In the genomic region with DNA sequence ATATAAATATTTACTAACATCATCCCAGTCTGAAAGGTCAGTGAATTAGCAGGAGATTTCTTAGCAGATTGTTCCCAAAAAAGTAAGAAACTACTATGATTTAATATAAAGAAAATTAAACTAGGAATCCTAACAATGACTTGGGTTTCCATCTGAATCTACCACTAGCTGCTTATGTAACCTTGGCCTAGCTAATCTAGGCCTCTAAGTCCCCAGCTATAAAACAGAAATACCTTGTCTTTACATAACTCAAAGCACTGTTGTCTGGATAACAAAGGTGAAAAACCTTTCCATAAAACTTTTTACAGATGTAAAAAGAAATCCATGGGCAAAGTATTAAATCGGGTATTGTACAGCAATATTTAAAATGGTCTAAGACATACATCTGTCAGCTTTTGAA, we compare ENCODE assay signal across 9 cellular contexts. TPM values are rescaled to one million over a fixed set of nuclear protein-coding genes. Genes with fewer than 3 reads are reported as not detected.
DNase-seq lines count a peak whose midpoint lies in the region; ATAC-seq, FAIRE-seq and TF ChIP-seq lines count a peak whose summit lies in the region.
"Had no signal": no experiment of that assay in that cellular context is flagged by ENCODE, and none has a peak within 500 bp of the region (broad histone marks: within the 10 kb centered on the region; RNA-seq: fewer than 3 reads in every experiment).

No MANE protein-coding gene starts in this region.

- no peak for TF ChIP-seq POLR2A in HepG2 (IDR thresholded peaks at IDR 0.05; ENCODE audit: insufficient read depth in 1 of 2, low read depth in 2 of 2, low read length in 2 of 2)

- WGBS in HepG2 (ENCODE audit: low lambda C conversion rate): 62% methylated on average over 1 of the region's 1 CpG

- H4K20me1 ChIP-seq in KMS-11 (ENCODE audit: insufficient read depth) (no peaks in the 10 kb centered on the region), HepG2 (ENCODE audit: insufficient read depth, low read length) (peaks cover 10% of the 10 kb centered on the region)

- H3K27me3 ChIP-seq in KMS-11 (ENCODE audit: insufficient read depth, low read depth) (no peaks in the 10 kb centered on the region), HepG2 (ENCODE audit: control insufficient read depth in 1 of 2, insufficient read depth in 2 of 2, low read length in 2 of 2) (no peaks in the 10 kb centered on the region; a peak in 1 of 5 replicates)

- H2AFZ ChIP-seq in KMS-11 (ENCODE audit: low read depth): no peak overlapping the region
- no peak overlapping the region for H2AFZ ChIP-seq in HepG2 (ENCODE audit: low read length)

- H3K36me3 ChIP-seq in KMS-11 (ENCODE audit: insufficient read depth) (no peaks in the 10 kb centered on the region), HepG2 (replicated peaks in 1 of 2; ENCODE audit: control insufficient read depth in 1 of 2, insufficient read depth in 2 of 2, low read length in 2 of 2) (no peaks in the 10 kb centered on the region)

- no TSS peak for BruUV-seq in HepG2 (replicated peaks; lab: Mats Ljungman, UMichigan)

- intact Hi-C loops in HepG2 (cut with micrococcal nuclease; ENCODE audit: unreplicated experiment): loop anchor here (10.0 kb wide), 1 partner anchor 647 kb away; the partner anchor contains the start of gene CPEB2

- TF ChIP-seq EP300 in HepG2 (IDR thresholded peaks at IDR 0.05; ENCODE audit: low read depth in 2 of 2, low read length in 2 of 2) (no peak), HepG2 (CRISPR knock-in tag; IDR thresholded peaks at IDR 0.05; ENCODE audit: borderline replicate concordance) (no peak)

- H3K9ac ChIP-seq in KMS-11: no peak overlapping the region
- H3K9ac ChIP-seq in HepG2 (ENCODE audit: insufficient read depth, low read depth, low read length): 0 out of 2 replicates have a peak overlapping the region, but pooled peaks have one; percentile 26

- H3K4me2 ChIP-seq in KMS-11 (peak overlapping the region; percentile 3; the same call in 1 of the 2 replicates), HepG2 (ENCODE audit: low read depth, low read length) (peak overlapping the region; percentile 83)

- H3K9me3 ChIP-seq in HepG2 (ENCODE audit: low read length): no peaks in the 10 kb centered on the region

- ATAC-seq in HepG2: no peak

- FAIRE-seq in HepG2 (lab: Jason Lieb, UNC) (no peak), D721Med (lab: Jason Lieb, UNC) (no peak)

- no peak for TF ChIP-seq RAD21 in HepG2 (CRISPR knock-in tag; IDR thresholded peaks at IDR 0.05)

- POLR2A ChIA-PET in HepG2 (lab: Yijun Ruan, JAX): interaction anchor here (1.4 to 2.2 kb wide), 2 partner anchors 29 to 173 kb away, joined by 5 to 8 read pairs; partner anchors contain the start of gene FAM200B

- CTCF ChIA-PET in HepG2 (lab: Yijun Ruan, JAX; ENCODE audit: low intra/inter-chr PET ratio, low total read pairs): no interaction called here

- DNase-seq in HepG2 (ENCODE audit: low spot score) (no peak), substantia nigra (lab: John Stamatoyannopoulos, UW) (no peak), D721Med (ENCODE audit: insufficient read length, low spot score) (no peak), T-helper 9 cell (no peak), NCI-H510A (lab: John Stamatoyannopoulos, UW) (no peak)
- DNase-seq: activated CD4-positive, alpha-beta T cell treated with anti-CD3 and anti-CD28 coated beads, Interleukin-2, amount 50 U/mL, for 4 hours; cortex of kidney had no signal

- H3K4me1 ChIP-seq in KMS-11 (ENCODE audit: low read depth, poor library complexity, severe bottlenecking) (peaks cover 34% of the 10 kb centered on the region), HepG2 (ENCODE audit: insufficient read depth, low read length) (peaks cover 45% of the 10 kb centered on the region)

- in situ Hi-C loops in HepG2 (cut with HindIII; ENCODE audit: extremely low pct_ligation_motif_present, low pct_unique_long_range_greater_than_20kb): loop anchor here (5.0 to 25.0 kb wide), 2 partner anchors 175 to 640 kb away; partner anchors contain the start of gene CPEB2

- H3K79me2 ChIP-seq in KMS-11 (ENCODE audit: insufficient read depth, low read depth) (peaks cover 50% of the 10 kb centered on the region), HepG2 (ENCODE audit: insufficient read depth, low read length) (peaks cover 72% of the 10 kb centered on the region)

- TF ChIP-seq CTCF in KMS-11 (conservative IDR thresholded peaks at IDR 0.05; ENCODE audit: low read depth, low read length) (no peak), HepG2 (CRISPR knock-in tag; IDR thresholded peaks at IDR 0.05) (no peak), D721Med (IDR thresholded peaks at IDR 0.05; ENCODE audit: insufficient read depth, missing control alignments) (no peak)

- H3K4me3 ChIP-seq in KMS-11 (IDR thresholded peaks at IDR 0.05; ENCODE audit: insufficient read depth, low read depth, low read length) (no peak overlapping the region), HepG2 (replicated peaks in 1 of 3; ENCODE audit: insufficient read depth in 1 of 3, low read depth in 2 of 3, low read length in 3 of 3) (no peak overlapping the region)

- H3K27ac ChIP-seq in KMS-11 (no peak overlapping the region), angular gyrus (ENCODE audit: low read depth, low read length) (peak overlapping the region; percentile 66), HepG2 (ENCODE audit: extremely low read length, insufficient read depth, low read length) (no peak overlapping the region), substantia nigra (ENCODE audit: low read depth, low read length, poor library complexity, severe bottlenecking) (peak overlapping the region; percentile 23)

RNA-seq across cellular contexts. Expression of gene FBXL5, which starts 3.0 kb away (rescaled TPM):
- total RNA-seq in HepG2 (2016; rRNA removed; fragmentation: Illumina TruSeq; extraction: Trizol): 45.3 and 53.4 TPM in 2 replicates
- total RNA-seq in HepG2 (2016; cell fraction: cytosol; rRNA removed; fragmentation: Illumina TruSeq; extraction: Trizol; ENCODE audit: low read depth): 63.0 and 88.0 TPM in 2 replicates
- total RNA-seq in HepG2 (2016; cell fraction: insoluble cytoplasmic fraction; rRNA removed; fragmentation: Illumina TruSeq; extraction: Trizol): 47.1 and 56.1 TPM in 2 replicates
- 73.4 and 79.1 TPM in 2 replicates for total RNA-seq in HepG2 (2016; cell fraction: membrane; rRNA removed; fragmentation: Illumina TruSeq; extraction: Trizol)
- total RNA-seq in HepG2 (2016; cell fraction: nucleus; rRNA removed; fragmentation: Illumina TruSeq; extraction: Trizol): 47.7 and 52.7 TPM in 2 replicates
- 17.4 TPM in 2 replicates for polyA plus RNA-seq in HepG2 (2011; rRNA removed)
- polyA plus RNA-seq in HepG2 (2011; cell fraction: cytosol; rRNA removed): 7.7 and 12.9 TPM in 2 replicates
- polyA plus RNA-seq in HepG2 (2011; cell fraction: nucleus; rRNA removed): 9.5 and 10.5 TPM in 2 replicates
- 13.5 and 18.2 TPM in 2 replicates for polyA plus RNA-seq in HepG2 (2012)
- polyA plus RNA-seq in HepG2 (2016; cell fraction: cytosol; fragmentation: Illumina TruSeq; extraction: Trizol; ENCODE audit: low read depth): 78.1 and 98.5 TPM in 2 replicates
- 41.7 and 43.3 TPM in 2 replicates for polyA plus RNA-seq in HepG2 (2016; cell fraction: insoluble cytoplasmic fraction; fragmentation: Illumina TruSeq; extraction: Trizol; ENCODE audit: low read depth)
- polyA plus RNA-seq in HepG2 (2016; cell fraction: membrane; fragmentation: Illumina TruSeq; extraction: Trizol; ENCODE audit: low read depth): 55.3 and 67.3 TPM in 2 replicates
- 34.6 and 35.2 TPM in 2 replicates for polyA plus RNA-seq in HepG2 (2016; cell fraction: nucleus; fragmentation: Illumina TruSeq; extraction: Trizol; ENCODE audit: insufficient read depth, low read depth)
- 21.9 and 32.7 TPM in 2 replicates for polyA minus RNA-seq in HepG2 (2011; rRNA and poly(A)+ RNA removed; ENCODE audit: low replicate concordance)
- polyA minus RNA-seq in HepG2 (2011; cell fraction: cytosol; rRNA and poly(A)+ RNA removed): 17.7 and 18.2 TPM in 2 replicates
- polyA minus RNA-seq in HepG2 (2011; cell fraction: nucleus; rRNA and poly(A)+ RNA removed): 93.9 and 97.2 TPM in 2 replicates

RNA-seq across cellular contexts. Expression of gene FAM200B, which starts 29.4 kb away (rescaled TPM):
- 41.8 and 48.4 TPM in 2 replicates for total RNA-seq in HepG2 (2016; rRNA removed; fragmentation: Illumina TruSeq; extraction: Trizol)
- 187 and 205 TPM in 2 replicates for total RNA-seq in HepG2 (2016; cell fraction: cytosol; rRNA removed; fragmentation: Illumina TruSeq; extraction: Trizol; ENCODE audit: low read depth)
- total RNA-seq in HepG2 (2016; cell fraction: insoluble cytoplasmic fraction; rRNA removed; fragmentation: Illumina TruSeq; extraction: Trizol): 40.1 and 43.4 TPM in 2 replicates
- total RNA-seq in HepG2 (2016; cell fraction: membrane; rRNA removed; fragmentation: Illumina TruSeq; extraction: Trizol): 125 and 136 TPM in 2 replicates
- 24.8 and 29.3 TPM in 2 replicates for total RNA-seq in HepG2 (2016; cell fraction: nucleus; rRNA removed; fragmentation: Illumina TruSeq; extraction: Trizol)
- polyA plus RNA-seq in HepG2 (2011; rRNA removed): 24.4 and 25.6 TPM in 2 replicates
- polyA plus RNA-seq in HepG2 (2011; cell fraction: cytosol; rRNA removed): 17.3 and 24.8 TPM in 2 replicates
- polyA plus RNA-seq in HepG2 (2011; cell fraction: nucleus; rRNA removed): 12.5 and 18.9 TPM in 2 replicates
- 37.2 and 53.0 TPM in 2 replicates for polyA plus RNA-seq in HepG2 (2012)
- 277 and 328 TPM in 2 replicates for polyA plus RNA-seq in HepG2 (2016; cell fraction: cytosol; fragmentation: Illumina TruSeq; extraction: Trizol; ENCODE audit: low read depth)
- 44.1 and 47.5 TPM in 2 replicates for polyA plus RNA-seq in HepG2 (2016; cell fraction: insoluble cytoplasmic fraction; fragmentation: Illumina TruSeq; extraction: Trizol; ENCODE audit: low read depth)
- polyA plus RNA-seq in HepG2 (2016; cell fraction: membrane; fragmentation: Illumina TruSeq; extraction: Trizol; ENCODE audit: low read depth): 136 and 146 TPM in 2 replicates
- 41.1 and 41.9 TPM in 2 replicates for polyA plus RNA-seq in HepG2 (2016; cell fraction: nucleus; fragmentation: Illumina TruSeq; extraction: Trizol; ENCODE audit: insufficient read depth, low read depth)
- polyA minus RNA-seq in HepG2 (2011; rRNA and poly(A)+ RNA removed; ENCODE audit: low replicate concordance): 1.9 and 3.1 TPM in 2 replicates
- 10.3 and 11.5 TPM in 2 replicates for polyA minus RNA-seq in HepG2 (2011; cell fraction: cytosol; rRNA and poly(A)+ RNA removed)
- polyA minus RNA-seq in HepG2 (2011; cell fraction: nucleus; rRNA and poly(A)+ RNA removed): 17.9 and 23.9 TPM in 2 replicates

RNA-seq across cellular contexts. Expression of gene BST1, which starts 50.7 kb away (rescaled TPM):
- 0.22 and 0.49 TPM in 2 replicates for total RNA-seq in HepG2 (2016; rRNA removed; fragmentation: Illumina TruSeq; extraction: Trizol)
- total RNA-seq in HepG2 (2016; cell fraction: cytosol; rRNA removed; fragmentation: Illumina TruSeq; extraction: Trizol; ENCODE audit: low read depth): 0.30 and 0.62 TPM in 2 replicates
- 0.12 and 0.26 TPM in 2 replicates for total RNA-seq in HepG2 (2016; cell fraction: insoluble cytoplasmic fraction; rRNA removed; fragmentation: Illumina TruSeq; extraction: Trizol)
- 0.53 and 0.83 TPM in 2 replicates for total RNA-seq in HepG2 (2016; cell fraction: membrane; rRNA removed; fragmentation: Illumina TruSeq; extraction: Trizol)
- not detected in 2 replicates for total RNA-seq in HepG2 (2016; cell fraction: nucleus; rRNA removed; fragmentation: Illumina TruSeq; extraction: Trizol)
- 0.09 and 0.10 TPM in 2 replicates for polyA plus RNA-seq in HepG2 (2011; rRNA removed)
- 0.15 and 0.23 TPM in 2 replicates for polyA plus RNA-seq in HepG2 (2011; cell fraction: cytosol; rRNA removed)
- not detected in 2 replicates for polyA plus RNA-seq in HepG2 (2011; cell fraction: nucleus; rRNA removed)
- polyA plus RNA-seq in HepG2 (2012): 0.16 and 0.30 TPM in 2 replicates
- 0.53 and 0.61 TPM in 2 replicates for polyA plus RNA-seq in HepG2 (2016; cell fraction: cytosol; fragmentation: Illumina TruSeq; extraction: Trizol; ENCODE audit: low read depth)
- 0.44 TPM in 1 of 2 replicates, not detected in the other for polyA plus RNA-seq in HepG2 (2016; cell fraction: insoluble cytoplasmic fraction; fragmentation: Illumina TruSeq; extraction: Trizol; ENCODE audit: low read depth)
- polyA plus RNA-seq in HepG2 (2016; cell fraction: membrane; fragmentation: Illumina TruSeq; extraction: Trizol; ENCODE audit: low read depth): 0.40 and 0.46 TPM in 2 replicates
- polyA plus RNA-seq in HepG2 (2016; cell fraction: nucleus; fragmentation: Illumina TruSeq; extraction: Trizol; ENCODE audit: insufficient read depth, low read depth): 0.23 TPM in 1 of 2 replicates, not detected in the other
- not detected in 2 replicates for polyA minus RNA-seq in HepG2 (2011; rRNA and poly(A)+ RNA removed; ENCODE audit: low replicate concordance)
- not detected in 2 replicates for polyA minus RNA-seq in HepG2 (2011; cell fraction: cytosol; rRNA and poly(A)+ RNA removed)
- 0.26 and 0.37 TPM in 2 replicates for polyA minus RNA-seq in HepG2 (2011; cell fraction: nucleus; rRNA and poly(A)+ RNA removed)

Comparison
In these comparisons a context has a peak if more than half of its experiments do, and no peak if none do; other contexts are left out.
1. H3K27ac ChIP-seq: peak in angular gyrus (single experiment) and substantia nigra (single experiment); none in KMS-11 (single experiment) and HepG2 (single experiment).